Comparison of ENCODE assay signal across 9 cellular contexts in the genomic region with DNA sequence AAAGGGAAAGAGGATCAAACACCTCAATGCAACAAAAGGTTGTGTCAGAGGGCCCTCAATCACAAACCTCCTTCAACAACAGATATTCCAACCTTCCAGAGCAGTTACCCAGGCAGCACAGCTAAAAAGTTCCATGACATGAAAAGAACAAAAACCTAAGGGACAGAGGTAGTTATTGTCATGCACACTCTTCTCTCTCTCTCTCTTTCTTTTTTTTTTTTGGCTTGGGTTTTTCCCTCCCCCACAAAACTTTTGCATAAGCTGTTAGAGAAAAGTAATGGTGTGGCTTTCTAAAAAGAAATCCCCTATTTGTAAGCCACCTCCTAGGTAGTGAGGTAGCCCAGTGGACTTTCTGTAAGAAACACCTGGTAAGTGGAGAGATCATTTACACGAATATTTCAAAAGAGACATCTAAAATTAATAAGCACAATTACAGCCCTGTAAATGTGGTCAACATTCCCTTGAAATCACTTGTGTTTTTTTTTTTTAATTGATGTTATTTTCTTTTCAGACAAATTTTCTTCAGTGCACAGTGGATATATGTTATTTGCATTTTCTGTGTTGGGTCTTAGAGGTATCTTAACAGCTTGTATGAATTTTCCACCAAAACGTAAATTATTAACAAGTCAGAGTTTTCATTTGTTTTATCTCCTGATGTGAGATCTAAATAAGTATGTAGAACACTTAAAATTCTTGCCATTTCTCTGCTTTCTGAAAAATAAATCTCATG. TPM values are rescaled to one million over a fixed set of nuclear protein-coding genes. Genes with fewer than 3 reads are reported as not detected.
DNase-seq lines count a peak whose midpoint lies in the region; ATAC-seq and TF ChIP-seq lines count a peak whose summit lies in the region.
"Had no signal": no experiment of that assay in that cellular context is flagged by ENCODE, and none has a peak within 500 bp of the region (broad histone marks: within the 10 kb centered on the region; RNA-seq: fewer than 3 reads in every experiment).

No MANE protein-coding gene starts in this region.

- H3K9me3 Mint-ChIP-seq in activated naive CD4-positive, alpha-beta T cell treated with anti-CD3 and anti-CD28 coated beads, Interleukin-2, amount 50 U/mL, for 72 hours = no peaks in the 10 kb centered on the region
- no peaks in the 10 kb centered on the region for H3K9me3 Mint-ChIP-seq in activated naive CD8-positive, alpha-beta T cell treated with anti-CD3 and anti-CD28 coated beads, Interleukin-2, amount 50 U/mL, for 24 hours

- peak overlapping the region; percentile 9 for H3K4me3 Mint-ChIP-seq in activated naive CD8-positive, alpha-beta T cell treated with anti-CD3 and anti-CD28 coated beads, Interleukin-2, amount 50 U/mL, for 24 hours

- no peak overlapping the region for H3K27ac Mint-ChIP-seq in activated naive CD4-positive, alpha-beta T cell treated with anti-CD3 and anti-CD28 coated beads, Interleukin-2, amount 50 U/mL, for 72 hours
- peak overlapping the region; percentile 77 for H3K27ac Mint-ChIP-seq in activated naive CD8-positive, alpha-beta T cell treated with anti-CD3 and anti-CD28 coated beads, Interleukin-2, amount 50 U/mL, for 24 hours

- ATAC-seq in activated naive CD4-positive, alpha-beta T cell treated with anti-CD3 and anti-CD28 coated beads, Interleukin-2, amount 50 U/mL, for 72 hours = peak; percentile 61 to 69
- peak; percentile 74 for ATAC-seq in HG02970 (IDR thresholded peaks at IDR 0.05; ENCODE audit: low FRiP score, unreplicated experiment)
- peak; percentile 80 for ATAC-seq in activated naive CD8-positive, alpha-beta T cell treated with anti-CD3 and anti-CD28 coated beads, Interleukin-2, amount 50 U/mL, for 24 hours

- WGBS in esophagus squamous epithelium, 2 donors = 55 to 72% methylated on average over 2 of the region's 2 CpGs

- TF ChIP-seq CTCF in esophagus squamous epithelium (IDR thresholded peaks at IDR 0.05) = no peak

- H3K36me3 ChIP-seq in esophagus squamous epithelium = no peaks in the 10 kb centered on the region

- no peaks in the 10 kb centered on the region for H3K36me3 Mint-ChIP-seq in activated naive CD4-positive, alpha-beta T cell treated with anti-CD3 and anti-CD28 coated beads, Interleukin-2, amount 50 U/mL, for 72 hours
- peaks cover 7% of the 10 kb centered on the region for H3K36me3 Mint-ChIP-seq in activated naive CD8-positive, alpha-beta T cell treated with anti-CD3 and anti-CD28 coated beads, Interleukin-2, amount 50 U/mL, for 24 hours (ENCODE audit: low read depth)

- H3K4me3 ChIP-seq in esophagus squamous epithelium = no peak overlapping the region

- H3K27ac ChIP-seq in esophagus squamous epithelium = peak overlapping the region in 1 of 4 donors; percentile 3

- no peak for DNase-seq in activated naive CD4-positive, alpha-beta T cell treated with anti-CD3 and anti-CD28 coated beads, Interleukin-2, amount 50 U/mL, for 72 hours (ENCODE audit: low spot score in 2 of 2)
- DNase-seq in activated naive CD4-positive, alpha-beta T cell (lab: John Stamatoyannopoulos, UW) = no peak
- no peak for DNase-seq in activated naive CD8-positive, alpha-beta T cell treated with anti-CD3 and anti-CD28 coated beads, Interleukin-2, amount 50 U/mL, for 24 hours
- DNase-seq in islet precursor cell = no peak
- no peak for DNase-seq in A172 (ENCODE audit: low spot score)
- no peak for DNase-seq in esophagus squamous epithelium (lab: John Stamatoyannopoulos, UW)
- no peak for DNase-seq in AG08395 (ENCODE audit: low spot score)
- DNase-seq: C1 segment of cervical spinal cord had no signal

- H3K4me1 Mint-ChIP-seq in activated naive CD8-positive, alpha-beta T cell treated with anti-CD3 and anti-CD28 coated beads, Interleukin-2, amount 50 U/mL, for 24 hours = peaks cover 32% of the 10 kb centered on the region

- no peaks in the 10 kb centered on the region for H3K27me3 Mint-ChIP-seq in activated naive CD8-positive, alpha-beta T cell treated with anti-CD3 and anti-CD28 coated beads, Interleukin-2, amount 50 U/mL, for 24 hours

- no peaks in the 10 kb centered on the region for H3K9me3 ChIP-seq in esophagus squamous epithelium

- H3K27me3 ChIP-seq in esophagus squamous epithelium = no peaks in the 10 kb centered on the region

- H3K4me1 ChIP-seq in esophagus squamous epithelium = peaks cover 0 to 55% (median 7%) of the 10 kb centered on the region in 3 donors

- no peak for TF ChIP-seq POLR2A in esophagus squamous epithelium (IDR thresholded peaks at IDR 0.05)

- intact Hi-C loops in esophagus squamous epithelium (cut with DNase I) = no loop called here

RNA-seq across cellular contexts. Expression of a gene that starts 48.4 kb away (rescaled TPM):
- 1 to 10 TPM; 4.1 to 6.1 TPM for total RNA-seq in activated naive CD4-positive, alpha-beta T cell treated with anti-CD3 and anti-CD28 coated beads, Interleukin-2, amount 50 U/mL, for 72 hours
- total RNA-seq in A172 (2014; rRNA removed; shearing (Covaris generic)) = 20.2 and 35.0 TPM in 2 replicates
- total RNA-seq in esophagus squamous epithelium = 10 to 100 TPM in 2 of 4 donors, 1 to 10 TPM in 2; 3.1 to 56.5 (median 15.7) TPM
